Comparison of ENCODE assay signal across 1 cellular context in the genomic region with DNA sequence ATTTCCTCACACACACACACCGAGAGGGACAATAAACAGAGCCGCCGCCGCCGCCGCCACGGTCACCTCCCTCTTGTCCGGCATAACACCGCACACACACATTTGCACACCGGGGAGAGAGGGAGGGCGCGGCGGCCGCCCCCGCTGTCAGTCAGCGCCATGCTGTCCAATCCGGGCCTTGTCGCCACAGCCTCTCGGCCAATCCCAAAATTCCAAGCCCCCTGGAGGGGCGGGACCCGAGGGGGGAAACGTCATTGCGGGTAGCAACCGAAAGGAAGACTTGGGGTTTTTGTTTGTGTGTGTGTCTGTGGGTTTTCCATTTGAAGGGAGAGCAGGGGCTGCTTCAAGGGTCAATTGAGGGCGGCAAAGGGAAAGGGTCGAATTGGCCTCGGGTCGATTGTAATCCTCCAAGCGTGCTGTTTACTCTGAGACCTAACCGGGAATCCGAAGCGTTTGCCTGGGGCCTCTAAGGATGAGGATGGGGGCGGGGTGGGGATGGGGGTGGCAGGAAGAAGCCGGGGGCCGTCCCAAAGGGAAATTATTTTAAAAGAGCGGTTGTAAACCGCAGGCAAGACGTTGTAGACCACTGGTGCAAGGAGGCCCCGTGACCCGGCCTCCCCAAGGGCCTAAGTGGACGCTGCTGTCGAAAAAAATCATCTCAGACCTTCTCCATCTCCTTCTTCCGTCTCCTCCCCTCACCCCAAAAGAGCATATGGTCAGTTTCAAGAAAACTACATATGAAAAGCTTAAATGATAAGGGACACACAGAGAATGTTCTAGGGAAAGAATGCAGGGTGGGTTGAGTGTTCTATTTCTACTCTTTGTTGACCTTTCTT.
A peak's percentile ranks its signal among the peaks of the same experiment; 100 is the strongest.
TF ChIP-seq lines count a peak whose summit lies in the region.

A gene with protein sequence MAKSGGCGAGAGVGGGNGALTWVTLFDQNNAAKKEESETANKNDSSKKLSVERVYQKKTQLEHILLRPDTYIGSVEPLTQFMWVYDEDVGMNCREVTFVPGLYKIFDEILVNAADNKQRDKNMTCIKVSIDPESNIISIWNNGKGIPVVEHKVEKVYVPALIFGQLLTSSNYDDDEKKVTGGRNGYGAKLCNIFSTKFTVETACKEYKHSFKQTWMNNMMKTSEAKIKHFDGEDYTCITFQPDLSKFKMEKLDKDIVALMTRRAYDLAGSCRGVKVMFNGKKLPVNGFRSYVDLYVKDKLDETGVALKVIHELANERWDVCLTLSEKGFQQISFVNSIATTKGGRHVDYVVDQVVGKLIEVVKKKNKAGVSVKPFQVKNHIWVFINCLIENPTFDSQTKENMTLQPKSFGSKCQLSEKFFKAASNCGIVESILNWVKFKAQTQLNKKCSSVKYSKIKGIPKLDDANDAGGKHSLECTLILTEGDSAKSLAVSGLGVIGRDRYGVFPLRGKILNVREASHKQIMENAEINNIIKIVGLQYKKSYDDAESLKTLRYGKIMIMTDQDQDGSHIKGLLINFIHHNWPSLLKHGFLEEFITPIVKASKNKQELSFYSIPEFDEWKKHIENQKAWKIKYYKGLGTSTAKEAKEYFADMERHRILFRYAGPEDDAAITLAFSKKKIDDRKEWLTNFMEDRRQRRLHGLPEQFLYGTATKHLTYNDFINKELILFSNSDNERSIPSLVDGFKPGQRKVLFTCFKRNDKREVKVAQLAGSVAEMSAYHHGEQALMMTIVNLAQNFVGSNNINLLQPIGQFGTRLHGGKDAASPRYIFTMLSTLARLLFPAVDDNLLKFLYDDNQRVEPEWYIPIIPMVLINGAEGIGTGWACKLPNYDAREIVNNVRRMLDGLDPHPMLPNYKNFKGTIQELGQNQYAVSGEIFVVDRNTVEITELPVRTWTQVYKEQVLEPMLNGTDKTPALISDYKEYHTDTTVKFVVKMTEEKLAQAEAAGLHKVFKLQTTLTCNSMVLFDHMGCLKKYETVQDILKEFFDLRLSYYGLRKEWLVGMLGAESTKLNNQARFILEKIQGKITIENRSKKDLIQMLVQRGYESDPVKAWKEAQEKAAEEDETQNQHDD (N-terminal part only) (minus strand): TSS at position 98 of the 836 bp plus-strand sequence. CDS start 610 bp downstream, outside the sequence.

TF ChIP-seq in K562, 482 proteins besides CTCF, POLR2A, EP300 and RAD21 (continued from another document and continues in another):
- TF ChIP-seq, protein P1, sequence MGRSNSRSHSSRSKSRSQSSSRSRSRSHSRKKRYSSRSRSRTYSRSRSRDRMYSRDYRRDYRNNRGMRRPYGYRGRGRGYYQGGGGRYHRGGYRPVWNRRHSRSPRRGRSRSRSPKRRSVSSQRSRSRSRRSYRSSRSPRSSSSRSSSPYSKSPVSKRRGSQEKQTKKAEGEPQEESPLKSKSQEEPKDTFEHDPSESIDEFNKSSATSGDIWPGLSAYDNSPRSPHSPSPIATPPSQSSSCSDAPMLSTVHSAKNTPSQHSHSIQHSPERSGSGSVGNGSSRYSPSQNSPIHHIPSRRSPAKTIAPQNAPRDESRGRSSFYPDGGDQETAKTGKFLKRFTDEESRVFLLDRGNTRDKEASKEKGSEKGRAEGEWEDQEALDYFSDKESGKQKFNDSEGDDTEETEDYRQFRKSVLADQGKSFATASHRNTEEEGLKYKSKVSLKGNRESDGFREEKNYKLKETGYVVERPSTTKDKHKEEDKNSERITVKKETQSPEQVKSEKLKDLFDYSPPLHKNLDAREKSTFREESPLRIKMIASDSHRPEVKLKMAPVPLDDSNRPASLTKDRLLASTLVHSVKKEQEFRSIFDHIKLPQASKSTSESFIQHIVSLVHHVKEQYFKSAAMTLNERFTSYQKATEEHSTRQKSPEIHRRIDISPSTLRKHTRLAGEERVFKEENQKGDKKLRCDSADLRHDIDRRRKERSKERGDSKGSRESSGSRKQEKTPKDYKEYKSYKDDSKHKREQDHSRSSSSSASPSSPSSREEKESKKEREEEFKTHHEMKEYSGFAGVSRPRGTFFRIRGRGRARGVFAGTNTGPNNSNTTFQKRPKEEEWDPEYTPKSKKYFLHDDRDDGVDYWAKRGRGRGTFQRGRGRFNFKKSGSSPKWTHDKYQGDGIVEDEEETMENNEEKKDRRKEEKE (IDR thresholded peaks at IDR 0.05; ENCODE audit: borderline replicate concordance in 1 of 2, control insufficient read depth in 1 of 2, low read depth in 2 of 2, low read length in 1 of 2): no peak
- TF ChIP-seq PHTF2 (CRISPR knock-in tag; IDR thresholded peaks at IDR 0.05) (no peak), ZSCAN32 (CRISPR knock-in tag; IDR thresholded peaks at IDR 0.05) (no peak), NFE2L1 (tag; IDR thresholded peaks at IDR 0.05; ENCODE audit: borderline replicate concordance, low read depth) (no peak), HNRNPL (IDR thresholded peaks at IDR 0.05; ENCODE audit: low read depth, low read length) (no peak), POLR2H (tag; IDR thresholded peaks at IDR 0.05; ENCODE audit: low read depth) (peak; percentile 61), CCAR2 (IDR thresholded peaks at IDR 0.05; ENCODE audit: low read depth, low read length) (no peak), ZKSCAN3 (CRISPR knock-in tag; IDR thresholded peaks at IDR 0.05) (no peak), KDM2B (CRISPR knock-in tag; IDR thresholded peaks at IDR 0.05) (no peak), ZNF699 (CRISPR knock-in tag; IDR thresholded peaks at IDR 0.05; ENCODE audit: insufficient replicate concordance) (no peak), GTF2A2 (tag; IDR thresholded peaks at IDR 0.05) (no peak), PHF8 (IDR thresholded peaks at IDR 0.05; ENCODE audit: borderline replicate concordance, low read length) (no peak; the same call in 1 of the 2 replicates), ZBTB17 (CRISPR knock-in tag; IDR thresholded peaks at IDR 0.05) (0 out of 2 replicates have a peak, but pooled peaks have one; percentile 15), ZNF431 (CRISPR knock-in tag; IDR thresholded peaks at IDR 0.05) (no peak), ZFP1 (CRISPR knock-in tag; IDR thresholded peaks at IDR 0.05) (no peak), EWSR1 (IDR thresholded peaks at IDR 0.05; ENCODE audit: borderline replicate concordance, low read depth, partially characterized antibody) (no peak), HMG20A (CRISPR knock-in tag; conservative IDR thresholded peaks at IDR 0.05) (no peak), POLR3A (IDR thresholded peaks at IDR 0.05; ENCODE audit: borderline replicate concordance, extremely low read depth, insufficient read depth, insufficient read length) (no peak), SP1 (CRISPR knock-in tag; IDR thresholded peaks at IDR 0.05) (peak; percentile 84), NCOA2 (IDR thresholded peaks at IDR 0.05; ENCODE audit: partially characterized antibody in 2 of 2) (no peak), ZNF57 (CRISPR knock-in tag; IDR thresholded peaks at IDR 0.05) (no peak), ATF7 (IDR thresholded peaks at IDR 0.05) (peak; percentile 88), ZNF780A (CRISPR knock-in tag; IDR thresholded peaks at IDR 0.05) (no peak), JUND (IDR thresholded peaks at IDR 0.05; ENCODE audit: borderline replicate concordance, low read depth, low read length) (no peak), JUND (tag; IDR thresholded peaks at IDR 0.05; ENCODE audit: borderline replicate concordance, low read depth, low read length) (no peak; the same call in 2 of the 3 replicates), ZNF282 (CRISPR knock-in tag; IDR thresholded peaks at IDR 0.05) (no peak), HDAC3 (IDR thresholded peaks at IDR 0.05; ENCODE audit: borderline replicate concordance, partially characterized antibody) (no peak), ERF (CRISPR knock-in tag; IDR thresholded peaks at IDR 0.05) (no peak), TOE1 (IDR thresholded peaks at IDR 0.05; ENCODE audit: borderline replicate concordance) (no peak), TOE1 (CRISPR knock-in tag; IDR thresholded peaks at IDR 0.05; ENCODE audit: borderline replicate concordance, low read depth) (no peak)
- TF ChIP-seq, protein P2, sequence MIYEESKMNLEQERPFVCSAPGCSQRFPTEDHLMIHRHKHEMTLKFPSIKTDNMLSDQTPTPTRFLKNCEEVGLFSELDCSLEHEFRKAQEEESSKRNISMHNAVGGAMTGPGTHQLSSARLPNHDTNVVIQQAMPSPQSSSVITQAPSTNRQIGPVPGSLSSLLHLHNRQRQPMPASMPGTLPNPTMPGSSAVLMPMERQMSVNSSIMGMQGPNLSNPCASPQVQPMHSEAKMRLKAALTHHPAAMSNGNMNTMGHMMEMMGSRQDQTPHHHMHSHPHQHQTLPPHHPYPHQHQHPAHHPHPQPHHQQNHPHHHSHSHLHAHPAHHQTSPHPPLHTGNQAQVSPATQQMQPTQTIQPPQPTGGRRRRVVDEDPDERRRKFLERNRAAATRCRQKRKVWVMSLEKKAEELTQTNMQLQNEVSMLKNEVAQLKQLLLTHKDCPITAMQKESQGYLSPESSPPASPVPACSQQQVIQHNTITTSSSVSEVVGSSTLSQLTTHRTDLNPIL (CRISPR knock-in tag; IDR thresholded peaks at IDR 0.05): no peak
- TF ChIP-seq, protein P3, sequence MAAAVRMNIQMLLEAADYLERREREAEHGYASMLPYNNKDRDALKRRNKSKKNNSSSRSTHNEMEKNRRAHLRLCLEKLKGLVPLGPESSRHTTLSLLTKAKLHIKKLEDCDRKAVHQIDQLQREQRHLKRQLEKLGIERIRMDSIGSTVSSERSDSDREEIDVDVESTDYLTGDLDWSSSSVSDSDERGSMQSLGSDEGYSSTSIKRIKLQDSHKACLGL (CRISPR knock-in tag; IDR thresholded peaks at IDR 0.05; ENCODE audit: borderline replicate concordance, poor library complexity, severe bottlenecking): no peak
- TF ChIP-seq, protein P4, sequence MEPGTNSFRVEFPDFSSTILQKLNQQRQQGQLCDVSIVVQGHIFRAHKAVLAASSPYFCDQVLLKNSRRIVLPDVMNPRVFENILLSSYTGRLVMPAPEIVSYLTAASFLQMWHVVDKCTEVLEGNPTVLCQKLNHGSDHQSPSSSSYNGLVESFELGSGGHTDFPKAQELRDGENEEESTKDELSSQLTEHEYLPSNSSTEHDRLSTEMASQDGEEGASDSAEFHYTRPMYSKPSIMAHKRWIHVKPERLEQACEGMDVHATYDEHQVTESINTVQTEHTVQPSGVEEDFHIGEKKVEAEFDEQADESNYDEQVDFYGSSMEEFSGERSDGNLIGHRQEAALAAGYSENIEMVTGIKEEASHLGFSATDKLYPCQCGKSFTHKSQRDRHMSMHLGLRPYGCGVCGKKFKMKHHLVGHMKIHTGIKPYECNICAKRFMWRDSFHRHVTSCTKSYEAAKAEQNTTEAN (CRISPR knock-in tag; IDR thresholded peaks at IDR 0.05): peak; percentile 43; the same call in 1 of the 2 replicates
- TF ChIP-seq, protein P5, sequence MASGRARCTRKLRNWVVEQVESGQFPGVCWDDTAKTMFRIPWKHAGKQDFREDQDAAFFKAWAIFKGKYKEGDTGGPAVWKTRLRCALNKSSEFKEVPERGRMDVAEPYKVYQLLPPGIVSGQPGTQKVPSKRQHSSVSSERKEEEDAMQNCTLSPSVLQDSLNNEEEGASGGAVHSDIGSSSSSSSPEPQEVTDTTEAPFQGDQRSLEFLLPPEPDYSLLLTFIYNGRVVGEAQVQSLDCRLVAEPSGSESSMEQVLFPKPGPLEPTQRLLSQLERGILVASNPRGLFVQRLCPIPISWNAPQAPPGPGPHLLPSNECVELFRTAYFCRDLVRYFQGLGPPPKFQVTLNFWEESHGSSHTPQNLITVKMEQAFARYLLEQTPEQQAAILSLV (tag; IDR thresholded peaks at IDR 0.05): no peak
- TF ChIP-seq, protein P6, sequence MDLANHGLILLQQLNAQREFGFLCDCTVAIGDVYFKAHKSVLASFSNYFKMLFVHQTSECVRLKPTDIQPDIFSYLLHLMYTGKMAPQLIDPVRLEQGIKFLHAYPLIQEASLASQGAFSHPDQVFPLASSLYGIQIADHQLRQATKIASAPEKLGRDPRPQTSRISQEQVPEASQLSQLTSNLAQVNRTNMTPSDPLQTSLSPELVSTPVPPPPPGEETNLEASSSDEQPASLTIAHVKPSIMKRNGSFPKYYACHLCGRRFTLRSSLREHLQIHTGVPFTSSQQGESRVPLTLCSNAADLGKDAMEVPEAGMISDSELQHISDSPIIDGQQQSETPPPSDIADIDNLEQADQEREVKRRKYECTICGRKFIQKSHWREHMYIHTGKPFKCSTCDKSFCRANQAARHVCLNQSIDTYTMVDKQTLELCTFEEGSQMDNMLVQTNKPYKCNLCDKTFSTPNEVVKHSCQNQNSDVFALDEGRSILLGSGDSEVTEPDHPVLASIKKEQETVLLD (IDR thresholded peaks at IDR 0.05): no peak
- TF ChIP-seq, protein P7, sequence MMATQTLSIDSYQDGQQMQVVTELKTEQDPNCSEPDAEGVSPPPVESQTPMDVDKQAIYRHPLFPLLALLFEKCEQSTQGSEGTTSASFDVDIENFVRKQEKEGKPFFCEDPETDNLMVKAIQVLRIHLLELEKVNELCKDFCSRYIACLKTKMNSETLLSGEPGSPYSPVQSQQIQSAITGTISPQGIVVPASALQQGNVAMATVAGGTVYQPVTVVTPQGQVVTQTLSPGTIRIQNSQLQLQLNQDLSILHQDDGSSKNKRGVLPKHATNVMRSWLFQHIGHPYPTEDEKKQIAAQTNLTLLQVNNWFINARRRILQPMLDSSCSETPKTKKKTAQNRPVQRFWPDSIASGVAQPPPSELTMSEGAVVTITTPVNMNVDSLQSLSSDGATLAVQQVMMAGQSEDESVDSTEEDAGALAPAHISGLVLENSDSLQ (IDR thresholded peaks at IDR 0.05): peak; percentile 100
- TF ChIP-seq, protein P8, sequence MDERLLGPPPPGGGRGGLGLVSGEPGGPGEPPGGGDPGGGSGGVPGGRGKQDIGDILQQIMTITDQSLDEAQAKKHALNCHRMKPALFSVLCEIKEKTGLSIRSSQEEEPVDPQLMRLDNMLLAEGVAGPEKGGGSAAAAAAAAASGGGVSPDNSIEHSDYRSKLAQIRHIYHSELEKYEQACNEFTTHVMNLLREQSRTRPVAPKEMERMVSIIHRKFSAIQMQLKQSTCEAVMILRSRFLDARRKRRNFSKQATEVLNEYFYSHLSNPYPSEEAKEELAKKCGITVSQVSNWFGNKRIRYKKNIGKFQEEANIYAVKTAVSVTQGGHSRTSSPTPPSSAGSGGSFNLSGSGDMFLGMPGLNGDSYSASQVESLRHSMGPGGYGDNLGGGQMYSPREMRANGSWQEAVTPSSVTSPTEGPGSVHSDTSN (CRISPR knock-in tag; IDR thresholded peaks at IDR 0.05; ENCODE audit: low read depth): peak; percentile 91
- TF ChIP-seq, protein P8 (tag; conservative IDR thresholded peaks at IDR 0.05; ENCODE audit: low read depth): peak; percentile 100
